Comparison of ENCODE assay signal across 1 cellular context in genomic region chr7:83796760-83797159, GRCh38.
A peak's percentile ranks its signal among the peaks of the same experiment; 100 is the strongest.
TF ChIP-seq lines count a peak whose summit lies in the region.

No MANE protein-coding gene starts in this region.

TF ChIP-seq in GM12878, 131 proteins besides CTCF, POLR2A, EP300 and RAD21 (continued from another document and continues in another):
- peak; percentile 89 for TF ChIP-seq RELB (IDR thresholded peaks at IDR 0.05; ENCODE audit: low read depth)
- no peak for TF ChIP-seq PRDM15 (CRISPR knock-in tag; IDR thresholded peaks at IDR 0.05)
- no peak for TF ChIP-seq TCF3 (IDR thresholded peaks at IDR 0.05; ENCODE audit: borderline replicate concordance, insufficient read depth, low read depth, low read length)
- TF ChIP-seq EGR1 (IDR thresholded peaks at IDR 0.05; ENCODE audit: borderline replicate concordance in 1 of 2, low read depth in 2 of 2, low read length in 2 of 2), result no peak
- TF ChIP-seq RCOR1 (conservative IDR thresholded peaks at IDR 0.05; ENCODE audit: low read depth, low read length), result no peak
- no peak for TF ChIP-seq PKNOX1 (IDR thresholded peaks at IDR 0.05)
- TF ChIP-seq ZZZ3 (IDR thresholded peaks at IDR 0.05; ENCODE audit: control insufficient read depth, insufficient read length, low read depth), result no peak
- TF ChIP-seq IRF3 (IDR thresholded peaks at IDR 0.05), result no peak
- TF ChIP-seq MLLT1 (IDR thresholded peaks at IDR 0.05), result no peak
- TF ChIP-seq CHD4 (IDR thresholded peaks at IDR 0.05), result no peak
- no peak for TF ChIP-seq ESRRA (IDR thresholded peaks at IDR 0.05; ENCODE audit: low read length)
- no peak for TF ChIP-seq TBL1XR1 (IDR thresholded peaks at IDR 0.05; ENCODE audit: low read depth, low read length)
- no peak for TF ChIP-seq ETV6 (conservative IDR thresholded peaks at IDR 0.05 in 1 of 2, IDR thresholded peaks at IDR 0.05 in 1 of 2; ENCODE audit: borderline replicate concordance in 1 of 2, low read depth in 1 of 2)
- no peak for TF ChIP-seq SMAD1 (IDR thresholded peaks at IDR 0.05; ENCODE audit: low read depth, partially characterized antibody)
- TF ChIP-seq TCF7 (IDR thresholded peaks at IDR 0.05; ENCODE audit: borderline replicate concordance), result 0 out of 2 replicates have a peak, but pooled peaks have one; percentile 16
- no peak for TF ChIP-seq CREM (IDR thresholded peaks at IDR 0.05; ENCODE audit: low read depth)
- no peak for TF ChIP-seq ZBTB4 (CRISPR knock-in tag; IDR thresholded peaks at IDR 0.05)
- no peak for TF ChIP-seq POU2F2 (IDR thresholded peaks at IDR 0.05; ENCODE audit: borderline replicate concordance, low read depth, low read length)
- TF ChIP-seq KDM1A (IDR thresholded peaks at IDR 0.05; ENCODE audit: borderline replicate concordance), result no peak
- peak in 1 of 2 experiments; percentile 43; a peak in 1 of 4 replicates for TF ChIP-seq IKZF2 (IDR thresholded peaks at IDR 0.05)
- no peak for TF ChIP-seq MYB (IDR thresholded peaks at IDR 0.05; ENCODE audit: borderline replicate concordance, low read depth, low read length)
- TF ChIP-seq ZNF274 (IDR thresholded peaks at IDR 0.05; ENCODE audit: insufficient read depth, insufficient read length), result no peak
- no peak for TF ChIP-seq MYC (IDR thresholded peaks at IDR 0.05; ENCODE audit: insufficient read depth, insufficient read length, insufficient replicate concordance, low read length, severe bottlenecking)
- peak; percentile 98 for TF ChIP-seq NR2F1 (conservative IDR thresholded peaks at IDR 0.05)
- TF ChIP-seq NFXL1 (IDR thresholded peaks at IDR 0.05; ENCODE audit: borderline replicate concordance), result no peak
- TF ChIP-seq BCL11A (IDR thresholded peaks at IDR 0.05; ENCODE audit: low read depth, low read length), result no peak; the same call in 1 of the 2 replicates
- TF ChIP-seq CUX1 (IDR thresholded peaks at IDR 0.05; ENCODE audit: insufficient replicate concordance, low read depth, low read length), result peak; percentile 83
- peak; percentile 29 for TF ChIP-seq SKIL (IDR thresholded peaks at IDR 0.05; ENCODE audit: low read depth, poor library complexity, severe bottlenecking)
- TF ChIP-seq MXI1 (IDR thresholded peaks at IDR 0.05; ENCODE audit: low read depth, low read length), result no peak
- no peak for TF ChIP-seq SIX5 (IDR thresholded peaks at IDR 0.05; ENCODE audit: low read depth, low read length, severe bottlenecking)
- TF ChIP-seq PBX3 (IDR thresholded peaks at IDR 0.05; ENCODE audit: insufficient replicate concordance, low read depth, low read length), result no peak
- TF ChIP-seq MTA2 (IDR thresholded peaks at IDR 0.05; ENCODE audit: low read depth), result peak; percentile 84
- TF ChIP-seq MEF2B (IDR thresholded peaks at IDR 0.05; ENCODE audit: partially characterized antibody, poor library complexity, severe bottlenecking), result no peak
- no peak for TF ChIP-seq SUPT20H (IDR thresholded peaks at IDR 0.05; ENCODE audit: borderline replicate concordance, control insufficient read depth, low read depth, low read length)
- TF ChIP-seq SREBF1 (IDR thresholded peaks at IDR 0.05; ENCODE audit: low read length), result no peak
- TF ChIP-seq BMI1 (IDR thresholded peaks at IDR 0.05; ENCODE audit: borderline replicate concordance), result no peak
- no peak for TF ChIP-seq FOXK2 (IDR thresholded peaks at IDR 0.05)
